26 cellular contexts compared by ENCODE assay signal in genomic region chr3:29533992-29534391, GRCh38.
"Had no signal": no experiment of that assay in that cellular context is flagged by ENCODE, and none has a peak within 500 bp of the region (broad histone marks: within the 10 kb centered on the region; RNA-seq: fewer than 3 reads in every experiment).

No MANE protein-coding gene starts in this region.

- H3K9me3 ChIP-seq: colonic mucosa, esophagus squamous epithelium, gastrocnemius medialis, heart right ventricle, lower lobe of right lung, mucosa of descending colon had no signal

- H3K4me1 ChIP-seq: colonic mucosa had no signal

- ATAC-seq: esophagus mucosa, gastrocnemius medialis, left cardiac atrium, left lobe of liver, left ventricle myocardium superior, lower lobe of right lung, mucosa of descending colon had no signal

- FAIRE-seq: islet of Langerhans, keratinocyte had no signal

- H3K36me3 ChIP-seq: colonic mucosa, esophagus squamous epithelium, gastrocnemius medialis, heart right ventricle, lower lobe of right lung had no signal

- H3K27ac ChIP-seq: colonic mucosa, dorsolateral prefrontal cortex, epithelial cell of prostate, esophagus squamous epithelium, lower lobe of right lung had no signal

- H3K27me3 ChIP-seq: colonic mucosa, esophagus squamous epithelium, gastrocnemius medialis, heart right ventricle had no signal

- H3K4me3 ChIP-seq: colonic mucosa, dorsolateral prefrontal cortex, esophagus squamous epithelium, gastrocnemius medialis, heart right ventricle, lower lobe of right lung, mucosa of descending colon had no signal

- DNase-seq: central memory CD4-positive, alpha-beta T cell; colonic mucosa; cortex of kidney; dorsolateral prefrontal cortex; effector CD4-positive, alpha-beta T cell; effector memory CD4-positive, alpha-beta T cell; erythroblast; esophagus squamous epithelium; foreskin fibroblast; foreskin melanocyte; gastrocnemius medialis; glutamatergic neuron; head of caudate nucleus; heart right ventricle; hypothalamus; immature natural killer cell; left cardiac atrium; left ventricle myocardium superior; lower lobe of right lung; mesenchymal stem cell; mucosa of descending colon had no signal
